In the genomic region with DNA sequence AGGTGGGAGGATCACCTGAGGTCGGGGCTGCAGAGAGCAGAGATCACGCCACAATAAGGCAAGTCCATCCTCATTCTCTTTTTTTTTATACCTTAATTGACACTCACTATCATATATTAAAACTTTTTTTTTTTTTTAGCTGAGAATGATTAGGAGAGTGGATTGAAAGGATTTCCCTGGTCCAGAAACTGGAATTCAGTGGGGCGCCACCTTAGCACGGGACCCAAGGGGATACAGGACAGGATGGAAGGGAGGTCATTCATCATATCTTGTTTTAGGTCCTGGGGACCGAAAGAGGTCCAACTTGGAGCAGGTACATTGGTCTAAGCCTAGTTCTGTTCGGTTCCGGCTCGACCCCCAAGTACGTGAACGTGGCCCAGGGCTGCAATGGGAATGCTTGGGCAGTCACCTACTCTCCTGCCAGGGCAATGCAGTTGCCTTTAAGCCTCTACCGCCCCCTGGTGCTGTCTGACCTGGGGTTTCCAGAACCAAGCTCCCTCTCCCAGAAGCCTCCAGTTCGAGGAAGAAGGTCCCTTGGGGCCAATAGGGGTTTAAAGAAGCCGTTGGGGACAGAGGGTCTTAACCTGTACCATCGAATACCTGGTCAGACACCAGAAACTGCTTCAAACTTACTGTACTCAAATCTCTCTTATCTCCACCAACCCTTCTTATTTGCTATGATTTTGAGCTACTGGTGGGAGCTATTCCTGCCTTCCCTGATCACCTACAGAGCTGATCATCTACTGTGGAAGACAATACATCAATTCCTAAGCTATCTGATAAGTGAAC, we compare ENCODE assay signal across 8 cellular contexts. TPM values are rescaled to one million over a fixed set of nuclear protein-coding genes. Genes with fewer than 3 reads are reported as not detected.
DNase-seq lines count a peak whose midpoint lies in the region.

No MANE protein-coding gene starts in this region.

- DNase-seq in COR-L47 (lab: John Stamatoyannopoulos, UW) (peak; percentile 77), HUDEP-2 (lab: John Stamatoyannopoulos, UW; ENCODE audit: unreplicated experiment in 76 of 76) (peak in 71 of 76 experiments; percentile 13 to 88 (median 74)), SK-N-DZ (ENCODE audit: low spot score) (peak; percentile 68), amniotic stem cell (lab: John Stamatoyannopoulos, UW) (peak; percentile 22), iris pigment epithelial cell (ENCODE audit: low read depth) (peak; percentile 70), retina (no peak), middle frontal gyrus (ENCODE audit: extremely low spot score, low spot score) (no peak)
- peak; percentile 31 for DNase-seq in stimulated activated CD8-positive, alpha-beta memory T cell treated with anti-CD3 and anti-CD28 coated beads, Interleukin-12 subunit alpha, Interleukin-12 subunit beta, amount 100 ng/mL, for 24 hours (ENCODE audit: extremely low read depth)

RNA-seq across cellular contexts. Expression of a gene that starts 19.9 kb away (rescaled TPM):
- polyA plus RNA-seq in SK-N-DZ (2014; cell fraction: cytosol; rRNA removed) = 16.3 and 23.3 TPM in 2 replicates
- polyA plus RNA-seq in SK-N-DZ (2014; cell fraction: nucleus; rRNA removed) = 13.2 and 32.5 TPM in 2 replicates

RNA-seq across cellular contexts. Expression of a gene that starts 34.2 kb away (rescaled TPM):
- 19.7 and 19.9 TPM in 2 replicates for polyA plus RNA-seq in SK-N-DZ (2014; cell fraction: cytosol; rRNA removed)
- polyA plus RNA-seq in SK-N-DZ (2014; cell fraction: nucleus; rRNA removed) = 12.7 and 14.5 TPM in 2 replicates

Comparison
In these comparisons a context has a peak if more than half of its experiments do, and no peak if none do; other contexts are left out.
1. DNase-seq: peak in COR-L47 (single experiment), HUDEP-2 (71 of 76), SK-N-DZ (single experiment), amniotic stem cell (single experiment), iris pigment epithelial cell (single experiment) and stimulated activated CD8-positive, alpha-beta memory T cell treated with anti-CD3 and anti-CD28 coated beads, Interleukin-12 subunit alpha, Interleukin-12 subunit beta, amount 100 ng/mL, for 24 hours (single experiment); none in retina (single experiment) and middle frontal gyrus (single experiment).